Comparison of ENCODE assay signal across 34 cellular contexts in genomic region chr16:17846030-17846429, GRCh38.
"Had no signal": no experiment of that assay in that cellular context is flagged by ENCODE, and none has a peak within 500 bp of the region (broad histone marks: within the 10 kb centered on the region; RNA-seq: fewer than 3 reads in every experiment).

No MANE protein-coding gene starts in this region.

- H3K9me3 Mint-ChIP-seq: activated naive CD4-positive, alpha-beta T cell treated with anti-CD3 and anti-CD28 coated beads for 36 hours; activated naive CD4-positive, alpha-beta T cell treated with anti-CD3 and anti-CD28 coated beads, Interleukin-2, amount 10 ng/mL, durations not matched to agents 7 days and 5 days; activated naive CD4-positive, alpha-beta T cell treated with anti-CD3 and anti-CD28 coated beads, Interleukin-2, amount 50 U/mL, for 24 hours; activated naive CD4-positive, alpha-beta T cell treated with anti-CD3 and anti-CD28 coated beads, Interleukin-2, amount 50 U/mL, for 72 hours; activated naive CD8-positive, alpha-beta T cell treated with anti-CD3 and anti-CD28 coated beads for 36 hours; activated naive CD8-positive, alpha-beta T cell treated with anti-CD3 and anti-CD28 coated beads, Interleukin-2, amount 10 ng/mL, durations not matched to agents 7 days and 5 days; activated naive CD8-positive, alpha-beta T cell treated with anti-CD3 and anti-CD28 coated beads, Interleukin-2, amount 50 U/mL, for 24 hours; activated T-cell treated with anti-CD3 and anti-CD28 coated beads, Interleukin-2, amount 50 U/mL, for 24 hours; activated T-cell treated with anti-CD3 and anti-CD28 coated beads, Interleukin-2, amount 50 U/mL, for 4 hours; activated T-cell treated with anti-CD3 and anti-CD28 coated beads, Interleukin-2, amount 50 U/mL, for 72 hours; activated T-helper 1 cell treated with anti-CD3 and anti-CD28 coated beads, Interleukin-12 subunit alpha, Interleukin-12 subunit beta, Interleukin-2, Interleukin-4 antibody, amounts not matched to agents 30 ng/mL and 10 ng/mL and 1 ng/mL, durations not matched to agents 14 hours and 24 hours and 36 hours; activated T-helper 17 cell treated with anti-CD3 and anti-CD28 coated beads, Interleukin-2, amount 50 U/mL, for 72 hours; activated T-helper 2 cell treated with anti-CD3 and anti-CD28 coated beads, Interferon-gamma antibody, Interleukin-2, Interleukin-4, amounts not matched to agents 10 μg/mL and 5 μg/mL and 100 μg/mL, durations not matched to agents 14 hours and 24 hours and 36 hours; brain; central memory CD8-positive, alpha-beta T cell had no signal

- H3K36me3 ChIP-seq: adrenal gland, ascending aorta, brain microvascular endothelial cell, breast epithelium, cardiac muscle cell had no signal

- DNase-seq: activated effector memory CD4-positive, alpha-beta T cell treated with anti-CD3 and anti-CD28 coated beads, Interleukin-2, amount 50 U/mL, for 16 hours; activated effector memory CD4-positive, alpha-beta T cell treated with Interleukin-2 at 50 U/mL for 16 hours; activated gamma-delta T cell; activated gamma-delta T cell treated with Interleukin-2 at 50 U/mL for 16 hours; activated naive CD4-positive, alpha-beta T cell; activated naive CD4-positive, alpha-beta T cell treated with anti-CD3 and anti-CD28 coated beads for 36 hours; activated naive CD4-positive, alpha-beta T cell treated with anti-CD3 and anti-CD28 coated beads, Interleukin-2, amount 10 ng/mL, durations not matched to agents 7 days and 5 days; activated naive CD4-positive, alpha-beta T cell treated with anti-CD3 and anti-CD28 coated beads, Interleukin-2, amount 50 U/mL, for 16 hours; activated naive CD4-positive, alpha-beta T cell treated with Interleukin-2 at 50 U/mL for 16 hours; activated naive CD8-positive, alpha-beta T cell treated with anti-CD3 and anti-CD28 coated beads for 36 hours; activated naive CD8-positive, alpha-beta T cell treated with anti-CD3 and anti-CD28 coated beads, Interleukin-2, amount 10 ng/mL, durations not matched to agents 7 days and 5 days; activated naive CD8-positive, alpha-beta T cell treated with anti-CD3 and anti-CD28 coated beads, Interleukin-2, amount 50 U/mL, for 24 hours; activated T-cell treated with anti-CD3 and anti-CD28 coated beads, Interleukin-2, amount 50 U/mL, for 24 hours; activated T-cell treated with anti-CD3 and anti-CD28 coated beads, Interleukin-2, amount 50 U/mL, for 4 hours; activated T-cell treated with anti-CD3 and anti-CD28 coated beads, Interleukin-2, amount 50 U/mL, for 48 hours; activated T-cell treated with anti-CD3 and anti-CD28 coated beads, Interleukin-2, amount 50 U/mL, for 72 hours; adrenal gland; amniotic stem cell; aorta; body of pancreas; brain microvascular endothelial cell; central memory CD4-positive, alpha-beta T cell; cerebellar nuclear complex had no signal

- H3K4me1 ChIP-seq: adrenal gland, ascending aorta, body of pancreas, breast epithelium had no signal

- H3K27ac Mint-ChIP-seq: activated naive CD4-positive, alpha-beta T cell treated with anti-CD3 and anti-CD28 coated beads for 36 hours; activated naive CD4-positive, alpha-beta T cell treated with anti-CD3 and anti-CD28 coated beads, Interleukin-2, amount 10 ng/mL, durations not matched to agents 7 days and 5 days; activated naive CD4-positive, alpha-beta T cell treated with anti-CD3 and anti-CD28 coated beads, Interleukin-2, amount 50 U/mL, for 24 hours; activated naive CD4-positive, alpha-beta T cell treated with anti-CD3 and anti-CD28 coated beads, Interleukin-2, amount 50 U/mL, for 72 hours; activated naive CD8-positive, alpha-beta T cell; activated naive CD8-positive, alpha-beta T cell treated with anti-CD3 and anti-CD28 coated beads for 36 hours; activated naive CD8-positive, alpha-beta T cell treated with anti-CD3 and anti-CD28 coated beads, Interleukin-2, amount 10 ng/mL, durations not matched to agents 7 days and 5 days; activated naive CD8-positive, alpha-beta T cell treated with anti-CD3 and anti-CD28 coated beads, Interleukin-2, amount 50 U/mL, for 24 hours; activated T-cell treated with anti-CD3 and anti-CD28 coated beads, Interleukin-2, amount 50 U/mL, for 24 hours; activated T-cell treated with anti-CD3 and anti-CD28 coated beads, Interleukin-2, amount 50 U/mL, for 72 hours; activated T-helper 1 cell treated with anti-CD3 and anti-CD28 coated beads, Interleukin-12 subunit alpha, Interleukin-12 subunit beta, Interleukin-2, Interleukin-4 antibody, amounts not matched to agents 30 ng/mL and 10 ng/mL and 1 ng/mL, durations not matched to agents 14 hours and 24 hours and 36 hours; activated T-helper 17 cell treated with anti-CD3 and anti-CD28 coated beads, Interleukin-2, amount 50 U/mL, for 72 hours; activated T-helper 2 cell treated with anti-CD3 and anti-CD28 coated beads, Interferon-gamma antibody, Interleukin-2, Interleukin-4, amounts not matched to agents 10 μg/mL and 5 μg/mL and 100 μg/mL, durations not matched to agents 14 hours and 24 hours and 36 hours had no signal

- H3K27me3 Mint-ChIP-seq: activated naive CD4-positive, alpha-beta T cell treated with anti-CD3 and anti-CD28 coated beads, Interleukin-2, amount 10 ng/mL, durations not matched to agents 7 days and 5 days; activated naive CD8-positive, alpha-beta T cell; activated naive CD8-positive, alpha-beta T cell treated with anti-CD3 and anti-CD28 coated beads, Interleukin-2, amount 10 ng/mL, durations not matched to agents 7 days and 5 days had no signal

- H3K36me3 Mint-ChIP-seq: activated naive CD4-positive, alpha-beta T cell treated with anti-CD3 and anti-CD28 coated beads, Interleukin-2, amount 10 ng/mL, durations not matched to agents 7 days and 5 days; activated naive CD4-positive, alpha-beta T cell treated with anti-CD3 and anti-CD28 coated beads, Interleukin-2, amount 50 U/mL, for 24 hours; activated naive CD4-positive, alpha-beta T cell treated with anti-CD3 and anti-CD28 coated beads, Interleukin-2, amount 50 U/mL, for 72 hours; activated naive CD8-positive, alpha-beta T cell; activated naive CD8-positive, alpha-beta T cell treated with anti-CD3 and anti-CD28 coated beads for 36 hours; activated naive CD8-positive, alpha-beta T cell treated with anti-CD3 and anti-CD28 coated beads, Interleukin-2, amount 10 ng/mL, durations not matched to agents 7 days and 5 days; brain had no signal

- H3K27ac ChIP-seq: adrenal gland, ascending aorta, body of pancreas, brain microvascular endothelial cell, breast epithelium, cardiac muscle cell had no signal

- H3K4me3 Mint-ChIP-seq: activated naive CD4-positive, alpha-beta T cell treated with anti-CD3 and anti-CD28 coated beads for 36 hours; activated naive CD4-positive, alpha-beta T cell treated with anti-CD3 and anti-CD28 coated beads, Interleukin-2, amount 10 ng/mL, durations not matched to agents 7 days and 5 days; activated naive CD4-positive, alpha-beta T cell treated with anti-CD3 and anti-CD28 coated beads, Interleukin-2, amount 50 U/mL, for 24 hours; activated naive CD8-positive, alpha-beta T cell; activated naive CD8-positive, alpha-beta T cell treated with anti-CD3 and anti-CD28 coated beads for 36 hours; activated naive CD8-positive, alpha-beta T cell treated with anti-CD3 and anti-CD28 coated beads, Interleukin-2, amount 10 ng/mL, durations not matched to agents 7 days and 5 days; activated naive CD8-positive, alpha-beta T cell treated with anti-CD3 and anti-CD28 coated beads, Interleukin-2, amount 50 U/mL, for 24 hours; activated T-cell treated with anti-CD3 and anti-CD28 coated beads, Interleukin-2, amount 50 U/mL, for 24 hours; activated T-cell treated with anti-CD3 and anti-CD28 coated beads, Interleukin-2, amount 50 U/mL, for 4 hours; activated T-cell treated with anti-CD3 and anti-CD28 coated beads, Interleukin-2, amount 50 U/mL, for 72 hours; activated T-helper 1 cell treated with anti-CD3 and anti-CD28 coated beads, Interleukin-12 subunit alpha, Interleukin-12 subunit beta, Interleukin-2, Interleukin-4 antibody, amounts not matched to agents 30 ng/mL and 10 ng/mL and 1 ng/mL, durations not matched to agents 14 hours and 24 hours and 36 hours; activated T-helper 17 cell treated with anti-CD3 and anti-CD28 coated beads, Interleukin-2, amount 50 U/mL, for 72 hours; brain; central memory CD8-positive, alpha-beta T cell had no signal

- H3K4me3 ChIP-seq: adrenal gland, ascending aorta, body of pancreas, breast epithelium, cardiac muscle cell had no signal

- H3K27me3 ChIP-seq: adrenal gland, ascending aorta, body of pancreas, brain microvascular endothelial cell, cardiac muscle cell had no signal

- H3K4me1 Mint-ChIP-seq: activated naive CD4-positive, alpha-beta T cell treated with anti-CD3 and anti-CD28 coated beads, Interleukin-2, amount 10 ng/mL, durations not matched to agents 7 days and 5 days; activated naive CD4-positive, alpha-beta T cell treated with anti-CD3 and anti-CD28 coated beads, Interleukin-2, amount 50 U/mL, for 24 hours; activated naive CD8-positive, alpha-beta T cell treated with anti-CD3 and anti-CD28 coated beads for 36 hours; activated naive CD8-positive, alpha-beta T cell treated with anti-CD3 and anti-CD28 coated beads, Interleukin-2, amount 10 ng/mL, durations not matched to agents 7 days and 5 days; activated naive CD8-positive, alpha-beta T cell treated with anti-CD3 and anti-CD28 coated beads, Interleukin-2, amount 50 U/mL, for 24 hours; central memory CD8-positive, alpha-beta T cell had no signal

- H3K9me3 ChIP-seq: adrenal gland, ascending aorta, body of pancreas, breast epithelium had no signal
